Comparison of ENCODE assay signal across 15 cellular contexts in genomic region chr13:109724603-109725002, GRCh38.
DNase-seq lines count a peak whose midpoint lies in the region; ATAC-seq and TF ChIP-seq lines count a peak whose summit lies in the region.
"Had no signal": no experiment of that assay in that cellular context is flagged by ENCODE, and none has a peak within 500 bp of the region (broad histone marks: within the 10 kb centered on the region; RNA-seq: fewer than 3 reads in every experiment).

No MANE protein-coding gene starts in this region.

- H3K4me3 Mint-ChIP-seq in activated CD4-positive, alpha-beta T cell treated with anti-CD3 and anti-CD28 coated beads for 36 hours = no peak overlapping the region
- H3K4me3 Mint-ChIP-seq: CD4-positive, alpha-beta memory T cell; H9; IgD-negative memory B cell had no signal

- H3K27ac Mint-ChIP-seq in activated CD4-positive, alpha-beta T cell treated with anti-CD3 and anti-CD28 coated beads for 36 hours = no peak overlapping the region
- H3K27ac Mint-ChIP-seq: CD4-positive, alpha-beta memory T cell; IgD-negative memory B cell had no signal

- H3K4me3 ChIP-seq in DND-41 (ENCODE audit: low read depth in 1 of 2, low read length in 2 of 2) (peak overlapping the region in 1 of 2 experiments; percentile 15; a peak in 1 of 4 replicates), right atrium auricular region (no peak overlapping the region)

- H3K27ac ChIP-seq in DND-41 (ENCODE audit: low read length) (peak overlapping the region; percentile 30; the same call in 1 of the 2 replicates), right atrium auricular region (no peak overlapping the region)
- H3K27ac ChIP-seq: 22Rv1, C4-2B had no signal

- POLR2A ChIA-PET in activated CD4-positive, alpha-beta T cell treated with anti-CD3 and anti-CD28 coated beads for 36 hours (lab: Charles Lee) = no interaction called here

- intact Hi-C loops in activated CD4-positive, alpha-beta T cell treated with anti-CD3 and anti-CD28 coated beads for 36 hours (cut with DNase I, micrococcal nuclease) = no loop called here

- peaks cover 65% of the 10 kb centered on the region for H4K20me1 ChIP-seq in DND-41 (ENCODE audit: insufficient read depth, low read length)

- H3K4me1 Mint-ChIP-seq in activated CD4-positive, alpha-beta T cell treated with anti-CD3 and anti-CD28 coated beads for 36 hours = no peaks in the 10 kb centered on the region
- H3K4me1 Mint-ChIP-seq: IgD-negative memory B cell had no signal

- H3K4me2 ChIP-seq in DND-41 (ENCODE audit: insufficient read depth, low read length) = peak overlapping the region; percentile 66

- H3K27me3 Mint-ChIP-seq in activated CD4-positive, alpha-beta T cell treated with anti-CD3 and anti-CD28 coated beads for 36 hours = peaks cover 6% of the 10 kb centered on the region

- DNase-seq in NCI-H748 (lab: John Stamatoyannopoulos, UW; ENCODE audit: unreplicated experiment) (peak; percentile 51), NCI-H748 treated with DMSO at 0.1 percent for 48 hours (lab: John Stamatoyannopoulos, UW) (no peak), DND-41 (no peak), middle frontal gyrus (ENCODE audit: extremely low spot score, low spot score) (peak; percentile 28), right atrium auricular region (ENCODE audit: low spot score) (no peak), NCI-H187 treated with DMSO at 0.1 percent for 48 hours (lab: John Stamatoyannopoulos, UW) (no peak)
- no peak for DNase-seq in activated CD4-positive, alpha-beta T cell treated with anti-CD3 and anti-CD28 coated beads for 36 hours
- DNase-seq: CD4-positive, alpha-beta memory T cell; DMS153; DMS79 treated with DMSO at 0.1 percent for 48 hours; GOT3; H9 had no signal

- H3K27me3 ChIP-seq in DND-41 (ENCODE audit: insufficient read depth, low read length, poor library complexity) = no peaks in the 10 kb centered on the region
- H3K27me3 ChIP-seq in right atrium auricular region = no peaks in the 10 kb centered on the region

- CTCF ChIA-PET in activated CD4-positive, alpha-beta T cell treated with anti-CD3 and anti-CD28 coated beads for 36 hours (lab: Charles Lee) = no interaction called here

- peaks cover 100% of the 10 kb centered on the region for H3K79me2 ChIP-seq in DND-41 (ENCODE audit: insufficient read depth, low read length)

- no peaks in the 10 kb centered on the region for H3K9me3 Mint-ChIP-seq in activated CD4-positive, alpha-beta T cell treated with anti-CD3 and anti-CD28 coated beads for 36 hours (ENCODE audit: low read depth)
- H3K9me3 Mint-ChIP-seq: IgD-negative memory B cell had no signal

- no peaks in the 10 kb centered on the region for H3K36me3 Mint-ChIP-seq in activated CD4-positive, alpha-beta T cell treated with anti-CD3 and anti-CD28 coated beads for 36 hours (ENCODE audit: low read depth)
- H3K36me3 Mint-ChIP-seq: CD4-positive, alpha-beta memory T cell; IgD-negative memory B cell had no signal

- H3K9ac ChIP-seq in DND-41 (ENCODE audit: low read depth, low read length) = no peak overlapping the region

- H3K36me3 ChIP-seq in DND-41 (ENCODE audit: insufficient read depth, low read length) = peaks cover 62% of the 10 kb centered on the region
- no peaks in the 10 kb centered on the region for H3K36me3 ChIP-seq in right atrium auricular region

- H2AFZ ChIP-seq in DND-41 (ENCODE audit: low read depth, low read length) = no peak overlapping the region

- peaks cover 93% of the 10 kb centered on the region for H3K4me1 ChIP-seq in DND-41 (ENCODE audit: insufficient read depth, low read length)
- H3K4me1 ChIP-seq in right atrium auricular region = no peaks in the 10 kb centered on the region

- TF ChIP-seq CTCF in DND-41 (IDR thresholded peaks at IDR 0.05; ENCODE audit: borderline replicate concordance, extremely low read depth, low read length, poor library complexity, severe bottlenecking) = no peak
- no peak for TF ChIP-seq CTCF in right atrium auricular region (IDR thresholded peaks at IDR 0.05)

- no peaks in the 10 kb centered on the region for H3K9me3 ChIP-seq in DND-41 (ENCODE audit: insufficient read depth, low read length, severe bottlenecking)
- H3K9me3 ChIP-seq in right atrium auricular region = no peaks in the 10 kb centered on the region

- no peak for ATAC-seq in DND-41 (ENCODE audit: insufficient read depth, low read depth)
- no peak for ATAC-seq in activated CD4-positive, alpha-beta T cell treated with anti-CD3 and anti-CD28 coated beads for 36 hours

Comparison
In these comparisons a context has a peak if more than half of its experiments do, and no peak if none do; other contexts are left out.
1. DNase-seq: peak in NCI-H748 (single experiment) and middle frontal gyrus (single experiment); none in NCI-H748 treated with DMSO at 0.1 percent for 48 hours (single experiment), DND-41 (single experiment), right atrium auricular region (single experiment), activated CD4-positive, alpha-beta T cell treated with anti-CD3 and anti-CD28 coated beads for 36 hours (single experiment) and NCI-H187 treated with DMSO at 0.1 percent for 48 hours (single experiment).